1 cellular context compared by ENCODE assay signal in the genomic region with DNA sequence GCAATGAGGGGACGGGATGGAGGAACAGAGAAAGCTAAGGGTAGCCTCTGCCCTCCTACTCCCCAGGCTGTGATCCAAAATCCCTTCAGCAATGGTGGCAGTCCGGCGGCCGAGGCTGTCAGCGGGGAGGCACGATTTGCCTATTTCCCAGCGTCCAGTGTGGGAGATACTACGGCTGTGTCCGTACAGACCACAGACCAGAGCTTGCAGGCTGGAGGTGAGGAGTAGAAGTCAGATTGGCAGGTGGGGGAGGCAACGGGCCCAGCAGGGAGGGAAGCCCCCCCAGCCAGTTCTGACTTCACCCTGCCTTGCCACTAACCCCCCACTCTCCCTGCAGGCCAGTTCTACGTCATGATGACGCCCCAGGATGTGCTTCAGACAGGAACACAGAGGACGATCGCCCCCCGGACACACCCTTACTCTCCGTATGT.
TF ChIP-seq lines count a peak whose summit lies in the region.

No MANE protein-coding gene starts in this region.

TF ChIP-seq in H1, 55 proteins besides CTCF, POLR2A, EP300 and RAD21:
- TF ChIP-seq TEAD4 (IDR thresholded peaks at IDR 0.05; ENCODE audit: low read depth, low read length) (no peak), JUND (IDR thresholded peaks at IDR 0.05; ENCODE audit: low read length) (no peak), ASH2L (IDR thresholded peaks at IDR 0.05; ENCODE audit: low read length) (no peak), SIRT6 (IDR thresholded peaks at IDR 0.05; ENCODE audit: low read length) (no peak), KDM5A (IDR thresholded peaks at IDR 0.05; ENCODE audit: low read length) (no peak), SAP30 (IDR thresholded peaks at IDR 0.05; ENCODE audit: insufficient read depth, insufficient replicate concordance, low read length) (no peak), RFX5 (IDR thresholded peaks at IDR 0.05; ENCODE audit: borderline replicate concordance, low read depth, low read length) (no peak), ZNF274 (IDR thresholded peaks at IDR 0.05; ENCODE audit: borderline replicate concordance, extremely low read depth, low read length) (no peak), CHD7 (IDR thresholded peaks at IDR 0.05; ENCODE audit: insufficient replicate concordance, low read length) (no peak), YY1 (IDR thresholded peaks at IDR 0.05; ENCODE audit: low read depth, low read length) (no peak), SP4 (IDR thresholded peaks at IDR 0.05; ENCODE audit: low read length) (no peak), SP2 (IDR thresholded peaks at IDR 0.05; ENCODE audit: low read length) (no peak), TAF1 (IDR thresholded peaks at IDR 0.05; ENCODE audit: low read depth, low read length) (no peak), POLR2AphosphoS5 (IDR thresholded peaks at IDR 0.05; ENCODE audit: low read depth, low read length) (no peak), BCL11A (IDR thresholded peaks at IDR 0.05; ENCODE audit: low read depth in 2 of 2, low read length in 2 of 2) (no peak)
- TF ChIP-seq, protein P1, sequence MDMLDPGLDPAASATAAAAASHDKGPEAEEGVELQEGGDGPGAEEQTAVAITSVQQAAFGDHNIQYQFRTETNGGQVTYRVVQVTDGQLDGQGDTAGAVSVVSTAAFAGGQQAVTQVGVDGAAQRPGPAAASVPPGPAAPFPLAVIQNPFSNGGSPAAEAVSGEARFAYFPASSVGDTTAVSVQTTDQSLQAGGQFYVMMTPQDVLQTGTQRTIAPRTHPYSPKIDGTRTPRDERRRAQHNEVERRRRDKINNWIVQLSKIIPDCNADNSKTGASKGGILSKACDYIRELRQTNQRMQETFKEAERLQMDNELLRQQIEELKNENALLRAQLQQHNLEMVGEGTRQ (IDR thresholded peaks at IDR 0.05; ENCODE audit: low read length) = no peak
